In the genomic region with DNA sequence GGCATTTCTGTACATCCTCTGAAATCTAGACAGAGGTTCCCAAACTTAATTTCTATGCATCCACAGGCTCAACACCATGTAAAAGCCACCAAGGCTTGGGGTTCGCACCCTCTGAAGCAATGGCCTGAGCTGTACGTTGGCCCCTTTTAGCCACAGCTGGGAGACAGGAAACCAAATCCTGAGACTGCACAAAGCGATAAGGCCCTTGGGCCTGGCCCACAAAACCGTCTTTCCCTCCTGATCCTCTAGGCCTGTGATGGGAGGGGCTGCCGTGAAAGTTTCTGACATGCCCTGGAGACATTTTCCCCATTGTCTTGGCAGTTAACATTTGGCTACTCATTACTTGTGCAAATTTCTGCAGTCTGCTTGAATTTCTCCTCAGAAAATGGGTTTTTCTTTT, we compare ENCODE assay signal across 24 cellular contexts.
"Had no signal": no experiment of that assay in that cellular context is flagged by ENCODE, and none has a peak within 500 bp of the region (broad histone marks: within the 10 kb centered on the region; RNA-seq: fewer than 3 reads in every experiment).

No MANE protein-coding gene starts in this region.

- H3K4me3 ChIP-seq: gastrocnemius medialis, hepatocyte, pancreas, prostate gland, upper lobe of left lung had no signal

- DNase-seq: activated CD4-positive, alpha-beta T cell treated with anti-CD3 and anti-CD28 coated beads for 4 hours; activated CD4-positive, alpha-beta T cell treated with anti-CD3 and anti-CD28 coated beads, Interleukin-2, amount 50 U/mL, for 4 hours; activated naive CD4-positive, alpha-beta T cell; activated T-cell treated with anti-CD3 and anti-CD28 coated beads for 4 hours; activated T-cell treated with anti-CD3 and anti-CD28 coated beads, Interleukin-2, amount 50 U/mL, for 72 hours; anterior cingulate cortex; effector CD8-positive, alpha-beta T cell; gastrocnemius medialis; glutamatergic neuron; kidney; left colon; naive thymus-derived CD8-positive, alpha-beta T cell; nucleus accumbens; pancreas; retina; small intestine; stimulated activated CD4-positive, alpha-beta T cell treated with anti-CD3 and anti-CD28 coated beads, Interleukin-4, amount 100 ng/mL, for 24 hours; T-helper 9 cell; upper lobe of left lung had no signal

- H3K9me3 ChIP-seq: gastrocnemius medialis, pancreas, prostate gland, upper lobe of left lung had no signal

- H3K27me3 ChIP-seq: gastrocnemius medialis, hepatocyte, pancreas, upper lobe of left lung had no signal

- ATAC-seq: activated naive CD4-positive, alpha-beta T cell treated with anti-CD3 and anti-CD28 coated beads, Interleukin-2, amount 50 U/mL, for 72 hours; activated T-cell treated with anti-CD3 and anti-CD28 coated beads, Interleukin-2, amount 50 U/mL, for 72 hours; gastrocnemius medialis; left colon; naive thymus-derived CD8-positive, alpha-beta T cell; pancreas; sciatic nerve; stimulated activated effector memory CD8-positive, alpha-beta T cell treated with anti-CD3 and anti-CD28 coated beads, Interleukin-12 subunit alpha, Interleukin-12 subunit beta, amount 100 ng/mL, for 72 hours had no signal

- H3K36me3 ChIP-seq: gastrocnemius medialis, pancreas, prostate gland, upper lobe of left lung had no signal

- H3K27ac ChIP-seq: gastrocnemius medialis, hepatocyte, pancreas, prostate gland, upper lobe of left lung had no signal

- H3K4me1 ChIP-seq: gastrocnemius medialis, pancreas, prostate gland, upper lobe of left lung had no signal
